10 cellular contexts compared by ENCODE assay signal in the genomic region with DNA sequence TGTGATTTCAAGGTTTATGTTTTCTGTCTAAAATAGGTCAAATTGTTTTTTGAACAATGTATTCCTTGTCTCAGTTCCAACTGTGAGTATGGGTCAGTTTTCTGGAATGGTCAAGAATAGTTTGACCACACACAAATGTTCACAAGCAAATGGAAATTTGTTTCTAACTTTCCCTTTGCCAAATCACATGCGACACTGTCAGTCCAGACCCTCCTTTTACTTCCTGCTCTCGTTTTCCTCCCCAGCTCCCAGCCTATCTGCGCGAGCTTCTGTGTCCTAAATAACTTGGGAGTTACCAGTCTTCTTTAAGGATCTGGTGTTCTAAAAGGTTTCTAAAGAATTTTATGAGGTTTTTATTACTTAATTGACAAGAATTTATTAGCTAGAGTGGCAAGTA.
DNase-seq lines count a peak whose midpoint lies in the region; ATAC-seq, FAIRE-seq and TF ChIP-seq lines count a peak whose summit lies in the region.
"Had no signal": no experiment of that assay in that cellular context is flagged by ENCODE, and none has a peak within 500 bp of the region (broad histone marks: within the 10 kb centered on the region; RNA-seq: fewer than 3 reads in every experiment).

No MANE protein-coding gene starts in this region.

- H3K27ac Mint-ChIP-seq in natural killer cell treated with Interleukin-12 subunit alpha and Interleukin-12 subunit beta and Interleukin-15 and Interleukin-18, amount 100 ng/mL, for 72 hours, result peak overlapping the region in 1 of 2 donors; percentile 82
- H3K27ac Mint-ChIP-seq in activated CD4-positive, alpha-beta T cell treated with anti-CD3 and anti-CD28 coated beads for 36 hours, result no peak overlapping the region

- TF ChIP-seq POLR2A in HepG2 (IDR thresholded peaks at IDR 0.05; ENCODE audit: insufficient read depth in 1 of 2, low read depth in 2 of 2, low read length in 2 of 2), result no peak

- H3K27ac ChIP-seq in liver (ENCODE audit: low read depth in 1 of 2, low read length in 2 of 2), result peak overlapping the region; percentile 58 to 65
- H3K27ac ChIP-seq in HepG2 (ENCODE audit: extremely low read length, insufficient read depth, low read length), result no peak overlapping the region
- H3K27ac ChIP-seq: cardiac muscle cell had no signal

- H3K4me1 Mint-ChIP-seq in natural killer cell treated with Interleukin-12 subunit alpha and Interleukin-12 subunit beta and Interleukin-15 and Interleukin-18, amount 100 ng/mL, for 72 hours (ENCODE audit: low read depth in 2 of 2), result peaks cover 16% of the 10 kb centered on the region in 2 donors
- H3K4me1 Mint-ChIP-seq in activated CD4-positive, alpha-beta T cell treated with anti-CD3 and anti-CD28 coated beads for 36 hours, result peaks cover 3% of the 10 kb centered on the region

- H3K79me2 ChIP-seq in HepG2 (ENCODE audit: insufficient read depth, low read length), result no peaks in the 10 kb centered on the region

- H3K4me1 ChIP-seq in liver (ENCODE audit: control insufficient read depth in 4 of 4, insufficient read depth in 4 of 4, low read length in 3 of 4), result no peaks in the 10 kb centered on the region
- no peaks in the 10 kb centered on the region for H3K4me1 ChIP-seq in HepG2 (ENCODE audit: insufficient read depth, low read length)

- CTCF ChIA-PET in HepG2 (lab: Yijun Ruan, JAX; ENCODE audit: low intra/inter-chr PET ratio, low total read pairs), result no interaction called here
- CTCF ChIA-PET in activated CD4-positive, alpha-beta T cell treated with anti-CD3 and anti-CD28 coated beads for 36 hours (lab: Charles Lee), result interaction anchor here (0.6 to 1.1 kb wide), 7 partner anchors 9 to 1686 kb away, joined by 3 to 4 read pairs (median 3); no protein-coding TSS in a partner anchor

- H3K4me2 ChIP-seq in HepG2 (ENCODE audit: low read depth, low read length), result no peak overlapping the region

- DNase-seq in HepG2 (ENCODE audit: low spot score) (no peak), fibroblast of gingiva (ENCODE audit: low read depth) (peak; percentile 58), NCI-H2171 (lab: John Stamatoyannopoulos, UW) (no peak), NCI-H187 (lab: John Stamatoyannopoulos, UW) (no peak)
- DNase-seq in natural killer cell treated with Interleukin-12 subunit alpha and Interleukin-12 subunit beta and Interleukin-15 and Interleukin-18, amount 100 ng/mL, for 72 hours (ENCODE audit: low spot score), result no peak
- no peak for DNase-seq in activated CD4-positive, alpha-beta T cell treated with anti-CD3 and anti-CD28 coated beads for 36 hours
- DNase-seq: NCI-H1694 treated with DMSO at 0.1 percent for 48 hours had no signal

- no peak for FAIRE-seq in HepG2 (lab: Jason Lieb, UNC)

- peak overlapping the region; percentile 4 for H3K4me3 Mint-ChIP-seq in natural killer cell treated with Interleukin-12 subunit alpha and Interleukin-12 subunit beta and Interleukin-15 and Interleukin-18, amount 100 ng/mL, for 72 hours
- no peak overlapping the region for H3K4me3 Mint-ChIP-seq in activated CD4-positive, alpha-beta T cell treated with anti-CD3 and anti-CD28 coated beads for 36 hours

- TF ChIP-seq EP300 in HepG2 (IDR thresholded peaks at IDR 0.05; ENCODE audit: low read depth in 2 of 2, low read length in 2 of 2) (no peak), HepG2 (CRISPR knock-in tag; IDR thresholded peaks at IDR 0.05; ENCODE audit: borderline replicate concordance) (no peak)

- H3K36me3 ChIP-seq in liver (ENCODE audit: control insufficient read depth in 4 of 4, insufficient read depth in 3 of 4, low read depth in 1 of 4, low read length in 3 of 4) (no peaks in the 10 kb centered on the region), HepG2 (replicated peaks in 1 of 2; ENCODE audit: control insufficient read depth in 1 of 2, insufficient read depth in 2 of 2, low read length in 2 of 2) (no peaks in the 10 kb centered on the region)
- H3K36me3 ChIP-seq: cardiac muscle cell had no signal

- H3K9ac ChIP-seq in liver (ENCODE audit: low read depth in 1 of 2, low read length in 2 of 2) (peak overlapping the region in 1 of 2 donors; percentile 64), HepG2 (ENCODE audit: insufficient read depth, low read depth, low read length) (no peak overlapping the region)

- WGBS in liver, result 49% methylated on average over 4 of the region's 4 CpGs
- 53% methylated on average over 4 of the region's 4 CpGs for WGBS in HepG2 (ENCODE audit: low lambda C conversion rate)

- no peak for TF ChIP-seq CTCF in liver (IDR thresholded peaks at IDR 0.05; ENCODE audit: low read depth, low read length, missing input control)
- TF ChIP-seq CTCF in HepG2 (CRISPR knock-in tag; IDR thresholded peaks at IDR 0.05), result no peak

- TF ChIP-seq RAD21 in liver (IDR thresholded peaks at IDR 0.05) (peak in 1 of 2 donors; percentile 16), HepG2 (CRISPR knock-in tag; IDR thresholded peaks at IDR 0.05) (no peak)

- ATAC-seq in HepG2 (no peak), HG03159 (IDR thresholded peaks at IDR 0.05; ENCODE audit: unreplicated experiment) (no peak)
- no peak for ATAC-seq in natural killer cell treated with Interleukin-12 subunit alpha and Interleukin-12 subunit beta and Interleukin-15 and Interleukin-18, amount 100 ng/mL, for 72 hours
- ATAC-seq in activated CD4-positive, alpha-beta T cell treated with anti-CD3 and anti-CD28 coated beads for 36 hours, result no peak

- POLR2A ChIA-PET in HepG2 (lab: Yijun Ruan, JAX), result no interaction called here
- POLR2A ChIA-PET in activated CD4-positive, alpha-beta T cell treated with anti-CD3 and anti-CD28 coated beads for 36 hours (lab: Charles Lee), result interaction anchor here (0.6 kb wide), 1 partner anchor 270 kb away, joined by 3 read pairs; no protein-coding TSS in a partner anchor

- peaks cover 0 to 3% of the 10 kb centered on the region in 2 donors for H3K27me3 Mint-ChIP-seq in natural killer cell treated with Interleukin-12 subunit alpha and Interleukin-12 subunit beta and Interleukin-15 and Interleukin-18, amount 100 ng/mL, for 72 hours
- no peaks in the 10 kb centered on the region for H3K27me3 Mint-ChIP-seq in activated CD4-positive, alpha-beta T cell treated with anti-CD3 and anti-CD28 coated beads for 36 hours

- intact Hi-C loops in HepG2 (cut with micrococcal nuclease; ENCODE audit: unreplicated experiment), result no loop called here
- intact Hi-C loops in activated CD4-positive, alpha-beta T cell treated with anti-CD3 and anti-CD28 coated beads for 36 hours (cut with DNase I, micrococcal nuclease), result no loop called here

- no peaks in the 10 kb centered on the region for H3K9me3 Mint-ChIP-seq in natural killer cell treated with Interleukin-12 subunit alpha and Interleukin-12 subunit beta and Interleukin-15 and Interleukin-18, amount 100 ng/mL, for 72 hours
- H3K9me3 Mint-ChIP-seq in activated CD4-positive, alpha-beta T cell treated with anti-CD3 and anti-CD28 coated beads for 36 hours (ENCODE audit: low read depth), result no peaks in the 10 kb centered on the region

- BruUV-seq in HepG2 (replicated peaks; lab: Mats Ljungman, UMichigan), result no TSS peak

- no peaks in the 10 kb centered on the region for H3K36me3 Mint-ChIP-seq in natural killer cell treated with Interleukin-12 subunit alpha and Interleukin-12 subunit beta and Interleukin-15 and Interleukin-18, amount 100 ng/mL, for 72 hours
- no peaks in the 10 kb centered on the region for H3K36me3 Mint-ChIP-seq in activated CD4-positive, alpha-beta T cell treated with anti-CD3 and anti-CD28 coated beads for 36 hours (ENCODE audit: low read depth)

- no peaks in the 10 kb centered on the region for H3K27me3 ChIP-seq in liver (ENCODE audit: control insufficient read depth in 4 of 4, insufficient read depth in 4 of 4, low read length in 3 of 4)
- H3K27me3 ChIP-seq in HepG2 (ENCODE audit: control insufficient read depth in 1 of 2, insufficient read depth in 2 of 2, low read length in 2 of 2), result peaks cover 0 to 20% of the 10 kb centered on the region in 2 experiments; a peak in 3 of 5 replicates
- H3K27me3 ChIP-seq: cardiac muscle cell had no signal

- no peaks in the 10 kb centered on the region for H4K20me1 ChIP-seq in HepG2 (ENCODE audit: insufficient read depth, low read length)

- H3K9me3 ChIP-seq in liver (ENCODE audit: control insufficient read depth in 4 of 4, low read length in 3 of 4), result no peaks in the 10 kb centered on the region
- no peaks in the 10 kb centered on the region for H3K9me3 ChIP-seq in HepG2 (ENCODE audit: low read length)

- no peak overlapping the region for H2AFZ ChIP-seq in HepG2 (ENCODE audit: low read length)

- in situ Hi-C loops in HepG2 (cut with HindIII; ENCODE audit: extremely low pct_ligation_motif_present, low pct_unique_long_range_greater_than_20kb), result no loop called here

- H3K4me3 ChIP-seq in liver (ENCODE audit: low read depth in 1 of 3, low read length in 3 of 3), result no peak overlapping the region
- no peak overlapping the region for H3K4me3 ChIP-seq in HepG2 (replicated peaks in 1 of 3; ENCODE audit: insufficient read depth in 1 of 3, low read depth in 2 of 3, low read length in 3 of 3)
- H3K4me3 ChIP-seq: cardiac muscle cell had no signal

TF ChIP-seq in liver, 16 proteins besides CTCF, POLR2A, EP300 and RAD21:
- no peak for TF ChIP-seq FOXA2 (IDR thresholded peaks at IDR 0.05)
- TF ChIP-seq NR2F2 (IDR thresholded peaks at IDR 0.05), result peak; percentile 10
- peak; percentile 39 for TF ChIP-seq SP1 (IDR thresholded peaks at IDR 0.05)
- TF ChIP-seq RXRA (IDR thresholded peaks at IDR 0.05), result peak; percentile 7 to 11

TF ChIP-seq in HepG2, 621 proteins besides CTCF, POLR2A, EP300 and RAD21:
- TF ChIP-seq, protein P1, sequence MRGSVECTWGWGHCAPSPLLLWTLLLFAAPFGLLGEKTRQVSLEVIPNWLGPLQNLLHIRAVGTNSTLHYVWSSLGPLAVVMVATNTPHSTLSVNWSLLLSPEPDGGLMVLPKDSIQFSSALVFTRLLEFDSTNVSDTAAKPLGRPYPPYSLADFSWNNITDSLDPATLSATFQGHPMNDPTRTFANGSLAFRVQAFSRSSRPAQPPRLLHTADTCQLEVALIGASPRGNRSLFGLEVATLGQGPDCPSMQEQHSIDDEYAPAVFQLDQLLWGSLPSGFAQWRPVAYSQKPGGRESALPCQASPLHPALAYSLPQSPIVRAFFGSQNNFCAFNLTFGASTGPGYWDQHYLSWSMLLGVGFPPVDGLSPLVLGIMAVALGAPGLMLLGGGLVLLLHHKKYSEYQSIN (CRISPR knock-in tag; IDR thresholded peaks at IDR 0.05; ENCODE audit: borderline replicate concordance), result no peak
- TF ChIP-seq RBM39 (IDR thresholded peaks at IDR 0.05; ENCODE audit: low read depth, low read length, poor library complexity, severe bottlenecking), result no peak
- TF ChIP-seq NFRKB (IDR thresholded peaks at IDR 0.05), result no peak
- no peak for TF ChIP-seq ZNF180 (CRISPR knock-in tag; IDR thresholded peaks at IDR 0.05; ENCODE audit: borderline replicate concordance, low read depth)
- TF ChIP-seq TMF1 (CRISPR knock-in tag; IDR thresholded peaks at IDR 0.05; ENCODE audit: low read depth), result no peak
- no peak for TF ChIP-seq JUNB (CRISPR knock-in tag; IDR thresholded peaks at IDR 0.05; ENCODE audit: borderline replicate concordance)
- TF ChIP-seq RBFOX2 (IDR thresholded peaks at IDR 0.05; ENCODE audit: low read depth, low read length), result no peak
- no peak for TF ChIP-seq SMARCC2 (IDR thresholded peaks at IDR 0.05)
